ENCODE assay signal across 1 cellular context in genomic region chr16:50796829-50797228, GRCh38.
A peak's percentile ranks its signal among the peaks of the same experiment; 100 is the strongest.
TF ChIP-seq lines count a peak whose summit lies in the region.

No MANE protein-coding gene starts in this region.

TF ChIP-seq in A549, 52 proteins besides CTCF, POLR2A, EP300 and RAD21:
- TF ChIP-seq BCL3 (IDR thresholded peaks at IDR 0.05) = no peak
- no peak for TF ChIP-seq GATA3 (IDR thresholded peaks at IDR 0.05; ENCODE audit: borderline replicate concordance)
- no peak for TF ChIP-seq TP53 (CRISPR knock-in tag; IDR thresholded peaks at IDR 0.05)
- TF ChIP-seq SMC3 (IDR thresholded peaks at IDR 0.05) = no peak
- peak; percentile 57 for TF ChIP-seq MAFK (IDR thresholded peaks at IDR 0.05; ENCODE audit: partially characterized antibody)
- no peak for TF ChIP-seq NPAS2 (CRISPR knock-in tag; IDR thresholded peaks at IDR 0.05; ENCODE audit: borderline replicate concordance)
